In the genomic region with DNA sequence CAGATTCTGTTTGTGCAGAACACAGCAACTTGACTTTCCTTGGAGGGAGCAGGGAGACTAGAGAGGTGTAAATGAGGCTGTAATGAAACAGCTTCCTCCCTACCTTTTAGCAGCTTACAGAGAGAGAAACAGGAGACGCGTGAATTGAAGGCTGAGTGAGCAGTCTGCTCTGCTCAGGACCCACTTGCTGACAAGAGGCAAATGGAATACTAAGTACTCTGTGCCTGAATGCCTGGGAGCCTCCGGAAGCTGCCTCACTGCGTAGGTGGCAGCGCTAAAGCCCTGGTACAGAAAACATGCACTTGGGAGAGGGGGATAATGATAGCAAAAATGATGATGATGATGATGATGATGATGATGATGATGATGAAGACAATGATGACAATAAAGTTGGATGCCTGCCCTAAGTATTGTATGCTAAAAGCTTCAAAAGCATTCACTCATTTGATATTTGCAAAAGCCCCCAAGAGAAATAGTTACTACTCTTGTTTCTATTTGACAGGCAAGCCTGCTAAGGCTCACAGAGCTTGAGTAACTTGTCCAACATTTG, we compare ENCODE assay signal across 15 cellular contexts.
A peak's percentile ranks its signal among the peaks of the same experiment; 100 is the strongest.
DNase-seq lines count a peak whose midpoint lies in the region; ATAC-seq, FAIRE-seq and TF ChIP-seq lines count a peak whose summit lies in the region.
"Had no signal": no experiment of that assay in that cellular context is flagged by ENCODE, and none has a peak within 500 bp of the region (broad histone marks: within the 10 kb centered on the region; RNA-seq: fewer than 3 reads in every experiment).

No MANE protein-coding gene starts in this region.

- no peak overlapping the region for H3K9ac ChIP-seq in HepG2 (ENCODE audit: insufficient read depth, low read depth, low read length)
- H3K9ac ChIP-seq: BLaER1 had no signal

- in situ Hi-C loops in HepG2 (cut with HindIII; ENCODE audit: extremely low pct_ligation_motif_present, low pct_unique_long_range_greater_than_20kb): no loop called here

- DNase-seq in HepG2 (ENCODE audit: low spot score): no peak
- DNase-seq in right lobe of liver: no peak
- no peak for DNase-seq in bronchial epithelial cell (ENCODE audit: low read depth)
- peak in 26 of 42 donors; percentile 1 to 63 (median 17) for DNase-seq in head of caudate nucleus
- DNase-seq in activated CD8-positive, alpha-beta memory T cell treated with anti-CD3 and anti-CD28 coated beads for 24 hours: no peak
- DNase-seq in amniotic stem cell (lab: John Stamatoyannopoulos, UW): no peak
- DNase-seq in psoas muscle: no peak
- DNase-seq: Caco-2; CD8-positive, alpha-beta memory T cell; DND-41; GF-D8; HCEC 1CT had no signal

- no peak for TF ChIP-seq POLR2A in HepG2 (IDR thresholded peaks at IDR 0.05; ENCODE audit: insufficient read depth in 1 of 2, low read depth in 2 of 2, low read length in 2 of 2)
- no peak for TF ChIP-seq POLR2A in right lobe of liver (IDR thresholded peaks at IDR 0.05)

- H3K27me3 ChIP-seq in HepG2 (ENCODE audit: control insufficient read depth in 1 of 2, insufficient read depth in 2 of 2, low read length in 2 of 2) (no peaks in the 10 kb centered on the region; a peak in 1 of 5 replicates), right lobe of liver (no peaks in the 10 kb centered on the region), bronchial epithelial cell (ENCODE audit: control insufficient read depth, insufficient read depth, low read length) (no peaks in the 10 kb centered on the region), psoas muscle (ENCODE audit: insufficient read depth in 3 of 3, low read length in 2 of 3) (no peaks in the 10 kb centered on the region)
- H3K27me3 ChIP-seq: BLaER1 had no signal

- POLR2A ChIA-PET in HepG2 (lab: Yijun Ruan, JAX): no interaction called here

- no peaks in the 10 kb centered on the region for H3K79me2 ChIP-seq in HepG2 (ENCODE audit: insufficient read depth, low read length)

- FAIRE-seq in HepG2 (lab: Jason Lieb, UNC) (no peak), bronchial epithelial cell (lab: Jason Lieb, UNC) (peak; percentile 13)

- no TSS peak for BruUV-seq in HepG2 (replicated peaks; lab: Mats Ljungman, UMichigan)

- CTCF ChIA-PET in HepG2 (lab: Yijun Ruan, JAX; ENCODE audit: low intra/inter-chr PET ratio, low total read pairs): no interaction called here

- TF ChIP-seq RAD21 in HepG2 (CRISPR knock-in tag; IDR thresholded peaks at IDR 0.05): no peak

- H3K4me3 ChIP-seq in HepG2 (replicated peaks in 1 of 3; ENCODE audit: insufficient read depth in 1 of 3, low read depth in 2 of 3, low read length in 3 of 3) (no peak overlapping the region), right lobe of liver (no peak overlapping the region), bronchial epithelial cell (ENCODE audit: low read depth, low read length) (no peak overlapping the region), psoas muscle (no peak overlapping the region)
- H3K4me3 ChIP-seq: BLaER1 had no signal

- H3K27ac ChIP-seq in HepG2 (ENCODE audit: extremely low read length, insufficient read depth, low read length) (no peak overlapping the region), right lobe of liver (no peak overlapping the region), psoas muscle (no peak overlapping the region)
- H3K27ac ChIP-seq: 22Rv1, BLaER1 had no signal

- no peaks in the 10 kb centered on the region for H4K20me1 ChIP-seq in HepG2 (ENCODE audit: insufficient read depth, low read length)
- H4K20me1 ChIP-seq: BLaER1 had no signal

- H3K4me1 ChIP-seq in HepG2 (ENCODE audit: insufficient read depth, low read length) (no peaks in the 10 kb centered on the region), right lobe of liver (no peaks in the 10 kb centered on the region), psoas muscle (no peaks in the 10 kb centered on the region)
- H3K4me1 ChIP-seq: BLaER1, Caco-2 had no signal

- 23% methylated on average over 5 of the region's 5 CpGs for WGBS in HepG2 (ENCODE audit: low lambda C conversion rate)
- WGBS in right lobe of liver (ENCODE audit: insufficient coverage, low coverage, low lambda C conversion rate, missing lambda C conversion rate): 68% methylated on average over 4 of the region's 5 CpGs
- WGBS in psoas muscle, 3 donors: 66 to 76% (median 67%) methylated on average over 5 of the region's 5 CpGs

- no peak for TF ChIP-seq CTCF in HepG2 (CRISPR knock-in tag; IDR thresholded peaks at IDR 0.05)
- no peak for TF ChIP-seq CTCF in right lobe of liver (IDR thresholded peaks at IDR 0.05)
- no peak for TF ChIP-seq CTCF in bronchial epithelial cell (IDR thresholded peaks at IDR 0.05; ENCODE audit: insufficient read depth, low read length, severe bottlenecking)
- TF ChIP-seq CTCF in psoas muscle (IDR thresholded peaks at IDR 0.05): no peak

- peaks cover 55% of the 10 kb centered on the region; the same call in 1 of the 2 replicates for H3K9me3 ChIP-seq in HepG2 (ENCODE audit: low read length)
- no peaks in the 10 kb centered on the region for H3K9me3 ChIP-seq in right lobe of liver
- no peaks in the 10 kb centered on the region for H3K9me3 ChIP-seq in psoas muscle
- H3K9me3 ChIP-seq: BLaER1, Caco-2 had no signal

- H3K4me2 ChIP-seq in HepG2 (ENCODE audit: low read depth, low read length): no peak overlapping the region
- H3K4me2 ChIP-seq: BLaER1 had no signal

- H2AFZ ChIP-seq in HepG2 (ENCODE audit: low read length): no peak overlapping the region

- TF ChIP-seq EP300 in HepG2 (IDR thresholded peaks at IDR 0.05; ENCODE audit: low read depth in 2 of 2, low read length in 2 of 2) (no peak), HepG2 (CRISPR knock-in tag; IDR thresholded peaks at IDR 0.05; ENCODE audit: borderline replicate concordance) (no peak)

- intact Hi-C loops in HepG2 (cut with micrococcal nuclease; ENCODE audit: unreplicated experiment) (no loop called here), right lobe of liver (cut with DNase I) (no loop called here), head of caudate nucleus (cut with DNase I) (no loop called here), psoas muscle (cut with DNase I) (no loop called here)

- ATAC-seq in HepG2 (no peak), right lobe of liver (no peak), HG03442 (IDR thresholded peaks at IDR 0.05; ENCODE audit: unreplicated experiment) (no peak), psoas muscle (no peak)

- no peaks in the 10 kb centered on the region for H3K36me3 ChIP-seq in HepG2 (replicated peaks in 1 of 2; ENCODE audit: control insufficient read depth in 1 of 2, insufficient read depth in 2 of 2, low read length in 2 of 2)
- H3K36me3 ChIP-seq in right lobe of liver: no peaks in the 10 kb centered on the region
- no peaks in the 10 kb centered on the region for H3K36me3 ChIP-seq in bronchial epithelial cell (ENCODE audit: control insufficient read depth, insufficient read depth, low read length)
- no peaks in the 10 kb centered on the region for H3K36me3 ChIP-seq in psoas muscle (ENCODE audit: insufficient read depth in 1 of 2, low read depth in 1 of 2)
- H3K36me3 ChIP-seq: BLaER1 had no signal

TF ChIP-seq in HepG2, 621 proteins besides CTCF, POLR2A, EP300 and RAD21:
- no peak for TF ChIP-seq MNT (IDR thresholded peaks at IDR 0.05)
- peak; percentile 84 for TF ChIP-seq CREB1 (IDR thresholded peaks at IDR 0.05)
- TF ChIP-seq CREB1 (CRISPR knock-in tag; IDR thresholded peaks at IDR 0.05): no peak
- TF ChIP-seq ZBTB3 (CRISPR knock-in tag; IDR thresholded peaks at IDR 0.05; ENCODE audit: borderline replicate concordance, low read depth): no peak
- no peak for TF ChIP-seq FOXO1 (CRISPR knock-in tag; IDR thresholded peaks at IDR 0.05)
- TF ChIP-seq, protein P1, sequence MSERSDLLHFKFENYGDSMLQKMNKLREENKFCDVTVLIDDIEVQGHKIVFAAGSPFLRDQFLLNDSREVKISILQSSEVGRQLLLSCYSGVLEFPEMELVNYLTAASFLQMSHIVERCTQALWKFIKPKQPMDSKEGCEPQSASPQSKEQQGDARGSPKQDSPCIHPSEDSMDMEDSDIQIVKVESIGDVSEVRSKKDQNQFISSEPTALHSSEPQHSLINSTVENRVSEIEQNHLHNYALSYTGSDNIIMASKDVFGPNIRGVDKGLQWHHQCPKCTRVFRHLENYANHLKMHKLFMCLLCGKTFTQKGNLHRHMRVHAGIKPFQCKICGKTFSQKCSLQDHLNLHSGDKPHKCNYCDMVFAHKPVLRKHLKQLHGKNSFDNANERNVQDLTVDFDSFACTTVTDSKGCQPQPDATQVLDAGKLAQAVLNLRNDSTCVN (CRISPR knock-in tag; IDR thresholded peaks at IDR 0.05; ENCODE audit: borderline replicate concordance): no peak
- TF ChIP-seq HDAC2 (CRISPR knock-in tag; IDR thresholded peaks at IDR 0.05): no peak
- TF ChIP-seq NFYC (CRISPR knock-in tag; IDR thresholded peaks at IDR 0.05): no peak
TF ChIP-seq in HepG2: peak in this region for 1.

Comparison
In these comparisons a context has a peak if more than half of its experiments do, and no peak if none do; other contexts are left out.
1. DNase-seq: peak in head of caudate nucleus (26 of 42); none in HepG2 (single experiment), right lobe of liver (0 of 3), bronchial epithelial cell (single experiment), activated CD8-positive, alpha-beta memory T cell treated with anti-CD3 and anti-CD28 coated beads for 24 hours (single experiment), amniotic stem cell (single experiment) and psoas muscle (0 of 2).